ENCODE assay signal across 17 cellular contexts in the genomic region with DNA sequence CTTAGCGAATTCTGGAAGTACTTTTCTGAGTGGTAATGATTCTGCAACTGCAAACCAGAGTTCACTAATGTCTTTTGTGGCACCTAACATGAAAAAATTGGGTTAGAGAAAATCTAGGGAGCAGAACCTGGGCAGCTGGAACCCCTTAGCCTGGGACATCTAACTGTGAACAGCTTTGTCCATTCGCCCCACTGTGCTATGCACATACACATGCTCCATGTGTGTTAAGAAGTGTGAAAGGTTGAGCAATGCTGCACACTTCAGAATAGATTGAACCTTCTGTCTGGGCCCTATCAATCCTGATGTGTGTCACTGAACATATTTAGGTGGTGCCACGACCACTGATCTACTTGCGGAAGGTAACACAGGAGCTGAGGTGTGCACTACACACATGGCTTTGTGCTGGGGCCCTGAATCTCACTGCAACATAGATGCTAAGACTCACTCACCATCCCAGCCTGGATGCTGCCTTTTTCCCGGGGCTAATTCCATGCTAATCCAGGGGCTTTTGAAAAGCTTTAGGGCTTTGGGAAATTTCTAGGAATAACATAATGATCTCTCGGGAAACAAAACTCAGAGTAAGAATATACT.
DNase-seq lines count a peak whose midpoint lies in the region; ATAC-seq and TF ChIP-seq lines count a peak whose summit lies in the region.
"Had no signal": no experiment of that assay in that cellular context is flagged by ENCODE, and none has a peak within 500 bp of the region (broad histone marks: within the 10 kb centered on the region; RNA-seq: fewer than 3 reads in every experiment).

No MANE protein-coding gene starts in this region.

- intact Hi-C loops in upper lobe of right lung (cut with DNase I) = no loop called here

- no peaks in the 10 kb centered on the region for H3K36me3 ChIP-seq in KMS-11 (ENCODE audit: insufficient read depth)
- no peaks in the 10 kb centered on the region for H3K36me3 ChIP-seq in WERI-Rb-1
- no peaks in the 10 kb centered on the region for H3K36me3 ChIP-seq in upper lobe of right lung
- no peaks in the 10 kb centered on the region for H3K36me3 ChIP-seq in right atrium auricular region
- H3K36me3 ChIP-seq: BLaER1, HAP-1 had no signal

- H3K9me3 ChIP-seq in WERI-Rb-1 (ENCODE audit: severe bottlenecking) = no peaks in the 10 kb centered on the region
- no peaks in the 10 kb centered on the region for H3K9me3 ChIP-seq in upper lobe of right lung
- no peaks in the 10 kb centered on the region for H3K9me3 ChIP-seq in right atrium auricular region
- H3K9me3 ChIP-seq: BLaER1, HAP-1 had no signal

- no peak overlapping the region for H2AFZ ChIP-seq in KMS-11 (ENCODE audit: low read depth)
- H2AFZ ChIP-seq: GM23248 had no signal

- H3K79me2 ChIP-seq in KMS-11 (ENCODE audit: insufficient read depth, low read depth) = no peaks in the 10 kb centered on the region

- H3K27ac ChIP-seq in KMS-11 (peak overlapping the region; percentile 85), WERI-Rb-1 (no peak overlapping the region), upper lobe of right lung (no peak overlapping the region), right atrium auricular region (no peak overlapping the region)
- H3K27ac ChIP-seq: BLaER1, GM23248 had no signal

- H3K27me3 ChIP-seq in KMS-11 (ENCODE audit: insufficient read depth, low read depth) (no peaks in the 10 kb centered on the region), WERI-Rb-1 (ENCODE audit: insufficient read depth, low read depth, severe bottlenecking) (no peaks in the 10 kb centered on the region), upper lobe of right lung (no peaks in the 10 kb centered on the region), right atrium auricular region (no peaks in the 10 kb centered on the region)
- H3K27me3 ChIP-seq: BLaER1 had no signal

- H3K4me3 ChIP-seq in KMS-11 (IDR thresholded peaks at IDR 0.05; ENCODE audit: insufficient read depth, low read depth, low read length) (no peak overlapping the region), WERI-Rb-1 (ENCODE audit: low read depth, low read length) (no peak overlapping the region), upper lobe of right lung (no peak overlapping the region), right atrium auricular region (no peak overlapping the region)
- H3K4me3 ChIP-seq: BLaER1, GM12878, GM23248, HAP-1 had no signal

- peak; percentile 29 for ATAC-seq in upper lobe of right lung
- ATAC-seq: CD8-positive, alpha-beta T cell; GM12878 had no signal

- no peak overlapping the region; the same call in 1 of the 2 replicates for H3K9ac ChIP-seq in KMS-11
- H3K9ac ChIP-seq: BLaER1, GM23248 had no signal

- DNase-seq in D341Med (ENCODE audit: low spot score) = peak; percentile 39
- peak; percentile 41 for DNase-seq in WERI-Rb-1
- no peak for DNase-seq in upper lobe of right lung
- DNase-seq in NCI-H1417 treated with DMSO at 0.1 percent for 48 hours (lab: John Stamatoyannopoulos, UW) = no peak
- DNase-seq in CD1c-positive myeloid dendritic cell (ENCODE audit: extremely low spot score) = no peak
- no peak for DNase-seq in right atrium auricular region (ENCODE audit: low spot score)
- DNase-seq: 8988T; Calu3; CD8-positive, alpha-beta T cell; DMS 273 treated with DMSO at 0.1 percent for 48 hours; DMS53; EL had no signal

- peaks cover 80% of the 10 kb centered on the region for H3K4me1 ChIP-seq in KMS-11 (ENCODE audit: low read depth, poor library complexity, severe bottlenecking)
- H3K4me1 ChIP-seq in upper lobe of right lung = peaks cover 3% of the 10 kb centered on the region
- peaks cover 0 to 14% of the 10 kb centered on the region in 2 donors for H3K4me1 ChIP-seq in right atrium auricular region
- H3K4me1 ChIP-seq: BLaER1, HAP-1 had no signal

- H3K4me2 ChIP-seq in KMS-11 = peak overlapping the region; percentile 36
- H3K4me2 ChIP-seq: BLaER1 had no signal

- TF ChIP-seq CTCF in KMS-11 (conservative IDR thresholded peaks at IDR 0.05; ENCODE audit: low read depth, low read length) (no peak), WERI-Rb-1 (IDR thresholded peaks at IDR 0.05; ENCODE audit: low read depth, low read length) (no peak), upper lobe of right lung (IDR thresholded peaks at IDR 0.05) (no peak), right atrium auricular region (IDR thresholded peaks at IDR 0.05) (no peak)

- no peaks in the 10 kb centered on the region for H4K20me1 ChIP-seq in KMS-11 (ENCODE audit: insufficient read depth)
- H4K20me1 ChIP-seq: BLaER1 had no signal

Comparison
In these comparisons a context has a peak if more than half of its experiments do, and no peak if none do; other contexts are left out.
1. DNase-seq: peak in D341Med (single experiment) and WERI-Rb-1 (single experiment); none in upper lobe of right lung (single experiment), NCI-H1417 treated with DMSO at 0.1 percent for 48 hours (single experiment), CD1c-positive myeloid dendritic cell (single experiment) and right atrium auricular region (single experiment).